ENCODE assay signal across 9 cellular contexts in the genomic region with DNA sequence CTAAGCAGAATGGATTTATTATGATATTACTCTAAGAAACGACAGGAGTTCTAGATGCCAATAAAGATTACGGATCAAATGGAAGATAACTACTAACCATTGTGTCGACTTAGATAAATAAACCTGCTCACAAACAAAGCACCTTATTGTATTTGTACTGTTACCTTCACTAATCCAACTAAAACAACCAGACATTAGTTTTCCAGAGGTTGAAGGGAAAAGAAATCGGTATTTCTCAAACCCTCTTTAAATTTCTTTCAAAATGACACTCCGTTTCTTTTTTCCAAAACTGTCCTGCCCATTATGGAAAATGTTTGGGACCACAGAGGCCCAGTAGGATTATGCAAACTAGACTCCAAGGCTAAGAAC. TPM values are rescaled to one million over a fixed set of nuclear protein-coding genes. Genes with fewer than 3 reads are reported as not detected.
DNase-seq lines count a peak whose midpoint lies in the region; ATAC-seq and TF ChIP-seq lines count a peak whose summit lies in the region.
"Had no signal": no experiment of that assay in that cellular context is flagged by ENCODE, and none has a peak within 500 bp of the region (broad histone marks: within the 10 kb centered on the region; RNA-seq: fewer than 3 reads in every experiment).

No MANE protein-coding gene starts in this region.

- intact Hi-C loops in dorsolateral prefrontal cortex (cut with DNase I), result loop anchor here in 1 of 2 donors (10.0 kb wide), 1 partner anchor 65 kb away; no protein-coding TSS in a partner anchor

- H3K27me3 ChIP-seq in HUES48 (ENCODE audit: control insufficient read depth, insufficient read depth, low read length) (peaks cover 59% of the 10 kb centered on the region), dorsolateral prefrontal cortex (no peaks in the 10 kb centered on the region)

- DNase-seq in dorsolateral prefrontal cortex (no peak), neural crest cell (ENCODE audit: low read depth, low spot score) (no peak), mucosa of gallbladder (ENCODE audit: low spot score) (no peak), OCI-M1 (lab: John Stamatoyannopoulos, UW) (no peak), NCI-H146 (lab: John Stamatoyannopoulos, UW) (no peak)
- DNase-seq: activated effector memory CD4-positive, alpha-beta T cell treated with anti-CD3 and anti-CD28 coated beads, Interleukin-2, amount 50 U/mL, for 16 hours had no signal

- no peaks in the 10 kb centered on the region for H3K36me3 ChIP-seq in HUES48 (ENCODE audit: control insufficient read depth, insufficient read depth, low read length)

- H3K4me1 Mint-ChIP-seq in neural crest cell, result peaks cover 45% of the 10 kb centered on the region

- peak overlapping the region; percentile 96 for H3K4me3 Mint-ChIP-seq in neural crest cell

- H3K4me3 ChIP-seq in HUES48 (ENCODE audit: low read depth, low read length), result peak overlapping the region; percentile 81
- peak overlapping the region; percentile 11 to 97 (median 89) for H3K4me3 ChIP-seq in dorsolateral prefrontal cortex

- TF ChIP-seq CTCF in C4-2B (conservative IDR thresholded peaks at IDR 0.05), result no peak
- TF ChIP-seq CTCF in dorsolateral prefrontal cortex (IDR thresholded peaks at IDR 0.05 in 54 of 56, conservative IDR thresholded peaks at IDR 0.05 in 2 of 56; ENCODE audit: low read depth in 1 of 56, partially characterized antibody in 56 of 56), result no peak
- TF ChIP-seq CTCF in neural crest cell (conservative IDR thresholded peaks at IDR 0.05), result no peak

- peaks cover 31% of the 10 kb centered on the region for H3K27me3 Mint-ChIP-seq in neural crest cell (ENCODE audit: low read depth)

- ATAC-seq in GM19463 (IDR thresholded peaks at IDR 0.05; ENCODE audit: unreplicated experiment), result no peak

- H3K27ac Mint-ChIP-seq in neural crest cell (ENCODE audit: unreplicated experiment), result no peak overlapping the region

- no peaks in the 10 kb centered on the region for H3K9me3 Mint-ChIP-seq in neural crest cell

- no peak overlapping the region for H3K9ac ChIP-seq in HUES48 (ENCODE audit: low read depth, low read length)

- H3K9me3 ChIP-seq in HUES48 (ENCODE audit: control insufficient read depth, insufficient read depth, low read length), result no peaks in the 10 kb centered on the region

- H3K27ac ChIP-seq in C4-2B (peak overlapping the region; percentile 29; the same call in 1 of the 2 replicates), HUES48 (ENCODE audit: low read depth, low read length) (no peak overlapping the region), dorsolateral prefrontal cortex (peak overlapping the region in 44 of 59 donors; percentile 0 to 99 (median 42))

- H3K36me3 Mint-ChIP-seq in neural crest cell (ENCODE audit: low read depth), result no peaks in the 10 kb centered on the region

- H3K4me1 ChIP-seq in HUES48 (ENCODE audit: control insufficient read depth, insufficient read depth, low read length), result peaks cover 16% of the 10 kb centered on the region

RNA-seq across cellular contexts. Expression of a gene that starts 2.8 kb away (rescaled TPM):
- 10 to 100 TPM; 18.6 to 58.3 (median 34.2) TPM for total RNA-seq in dorsolateral prefrontal cortex
- 53.7 and 57.3 TPM in 2 replicates for total RNA-seq in neural crest cell
- total RNA-seq in mucosa of gallbladder, result 29.1 TPM
